10 cellular contexts compared by ENCODE assay signal in the genomic region with DNA sequence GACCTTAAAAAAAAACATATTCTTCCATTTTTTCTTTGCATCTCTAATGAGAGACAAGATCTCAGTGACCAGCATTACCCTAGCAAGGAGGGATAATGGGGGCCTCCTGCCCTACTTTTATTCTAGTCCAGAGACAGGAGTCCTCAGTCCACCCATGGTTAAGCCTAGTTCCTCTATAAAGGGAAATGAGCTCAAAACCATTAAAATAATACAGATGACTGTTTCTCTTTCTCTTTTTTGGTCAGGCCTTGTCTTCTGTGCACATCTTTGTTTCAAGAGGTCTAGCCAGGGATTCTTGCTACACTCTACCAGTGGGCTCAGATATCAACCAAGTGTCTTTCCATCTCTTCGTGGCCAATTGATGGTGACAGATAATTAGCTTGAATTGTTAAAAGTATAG.
"Had no signal": no experiment of that assay in that cellular context is flagged by ENCODE, and none has a peak within 500 bp of the region (broad histone marks: within the 10 kb centered on the region; RNA-seq: fewer than 3 reads in every experiment).

No MANE protein-coding gene starts in this region.

- H3K4me1 Mint-ChIP-seq: IgD-negative memory B cell had no signal

- H3K4me1 ChIP-seq: HAP-1 had no signal

- H3K9me3 Mint-ChIP-seq: IgD-negative memory B cell had no signal

- H3K4me3 Mint-ChIP-seq: HFFc6, IgD-negative memory B cell had no signal

- H2AFZ ChIP-seq: GM23248 had no signal

- DNase-seq: GM23248, GOT3, H7, HFFc6, KBM-7 had no signal

- H3K27ac Mint-ChIP-seq: HFFc6, IgD-negative memory B cell had no signal

- H3K9me3 ChIP-seq: HAP-1 had no signal

- ATAC-seq: HCT116, HepG2 had no signal

- H3K4me3 ChIP-seq: GM23248, HAP-1 had no signal

- H3K36me3 ChIP-seq: HAP-1 had no signal

- H3K27ac ChIP-seq: GM23248, HL-60 had no signal
